1 cellular context compared by ENCODE assay signal in the genomic region with DNA sequence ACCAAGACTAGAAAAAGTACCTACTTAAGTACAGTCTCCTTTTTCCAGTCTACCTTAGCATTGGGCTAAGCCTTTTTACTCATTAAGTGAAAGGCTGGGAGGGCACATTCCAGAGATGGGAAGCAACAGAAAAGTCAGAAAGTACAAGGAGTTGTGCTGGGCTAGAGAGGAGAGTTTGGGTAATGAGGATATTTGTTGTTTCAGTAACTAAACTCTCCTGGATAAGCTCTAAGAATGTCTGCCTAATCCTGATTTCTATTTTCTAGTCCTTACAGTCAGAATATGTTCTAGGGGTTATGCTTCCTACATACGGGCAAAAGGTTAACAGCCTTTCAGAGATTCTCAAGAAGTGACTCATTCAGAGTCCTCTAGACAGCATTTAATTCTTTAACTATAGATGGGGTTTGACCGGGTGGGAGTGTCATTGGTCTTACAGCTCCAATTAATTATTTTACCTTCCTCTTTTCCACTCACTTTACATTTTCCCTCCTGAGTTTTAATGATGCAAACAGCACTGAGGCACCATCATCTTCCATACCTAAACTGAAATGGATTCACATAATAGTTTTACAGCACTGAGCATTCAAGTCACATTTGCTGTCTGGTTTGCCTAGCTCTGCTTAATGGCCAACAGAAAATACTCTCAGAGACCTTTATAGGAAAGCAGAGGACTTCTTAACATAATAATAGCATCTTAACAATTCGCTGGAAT.
TF ChIP-seq lines count a peak whose summit lies in the region.

No MANE protein-coding gene starts in this region.

TF ChIP-seq in endothelial cell of umbilical vein, 7 proteins besides CTCF, POLR2A, EP300 and RAD21:
- TF ChIP-seq, protein P1, sequence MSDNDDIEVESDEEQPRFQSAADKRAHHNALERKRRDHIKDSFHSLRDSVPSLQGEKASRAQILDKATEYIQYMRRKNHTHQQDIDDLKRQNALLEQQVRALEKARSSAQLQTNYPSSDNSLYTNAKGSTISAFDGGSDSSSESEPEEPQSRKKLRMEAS (IDR thresholded peaks at IDR 0.05; ENCODE audit: insufficient read depth, insufficient read length): no peak
- TF ChIP-seq POLR2AphosphoS5 (IDR thresholded peaks at IDR 0.05; ENCODE audit: insufficient read depth, low read depth, low read length) (no peak), MYC (IDR thresholded peaks at IDR 0.05; ENCODE audit: low read depth, low read length) (no peak), JUN (IDR thresholded peaks at IDR 0.05; ENCODE audit: borderline replicate concordance, insufficient read depth, insufficient read length, low read depth) (no peak), EZH2 (IDR thresholded peaks at IDR 0.05; ENCODE audit: borderline replicate concordance, low read depth, low read length, severe bottlenecking) (no peak), GATA2 (IDR thresholded peaks at IDR 0.05; ENCODE audit: insufficient read depth, insufficient read length, low read depth, low read length) (no peak), FOS (IDR thresholded peaks at IDR 0.05; ENCODE audit: borderline replicate concordance, insufficient read depth, low read length) (no peak)
TF ChIP-seq in endothelial cell of umbilical vein: peak in this region for 0.
